In the genomic region with DNA sequence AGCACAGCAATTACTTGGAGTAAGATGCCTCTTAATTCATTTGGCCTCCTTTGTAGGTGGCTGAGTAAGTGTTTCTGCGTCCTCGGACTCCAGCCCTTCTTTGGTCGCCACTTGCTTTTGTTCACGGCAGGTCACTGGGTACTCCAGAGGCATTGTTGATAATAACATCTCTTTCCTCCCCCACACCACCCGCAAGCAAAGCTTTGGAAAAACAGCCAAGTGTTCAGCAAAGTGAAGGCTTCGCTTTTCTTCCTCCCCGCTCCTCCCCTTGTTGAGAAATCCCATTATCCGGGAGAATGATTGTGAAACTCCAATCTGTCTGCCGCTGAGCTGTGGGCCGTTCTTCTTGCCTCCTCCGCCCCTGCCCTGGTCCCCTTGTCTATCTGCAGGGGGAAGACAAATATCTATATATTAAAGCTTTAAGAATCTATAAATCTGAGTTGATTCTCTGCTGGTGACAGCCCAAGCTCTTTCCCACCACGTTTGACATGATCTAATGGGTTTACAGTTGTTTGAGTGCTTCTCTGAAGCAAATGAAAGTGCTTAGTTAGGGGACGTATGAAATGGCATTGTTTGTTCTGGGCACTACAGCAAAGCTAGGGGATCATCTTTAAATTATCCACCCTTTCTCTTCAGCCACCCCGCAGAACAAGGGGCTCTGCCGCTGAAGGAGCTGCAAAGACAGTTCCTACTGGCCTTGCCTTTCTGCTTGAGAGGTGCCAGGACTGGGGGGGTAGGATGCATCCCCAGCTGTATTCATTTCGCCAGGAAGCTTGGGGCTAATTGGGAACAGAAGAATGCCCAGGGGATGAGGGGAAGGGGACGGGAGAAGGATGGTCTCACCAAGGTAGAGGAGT, we compare ENCODE assay signal across 8 cellular contexts.
DNase-seq lines count a peak whose midpoint lies in the region; ATAC-seq and TF ChIP-seq lines count a peak whose summit lies in the region.

No MANE protein-coding gene starts in this region.

- CTCF ChIA-PET in activated CD8-positive, alpha-beta memory T cell treated with anti-CD3 and anti-CD28 coated beads, Interleukin-2, amount 10 ng/mL, durations not matched to agents 7 days and 5 days (lab: Charles Lee) = interaction anchor here (0.5 to 2.1 kb wide), 4 partner anchors 16 to 335 kb away, joined by 3 to 8 read pairs (median 4); no protein-coding TSS in a partner anchor

- H3K4me3 ChIP-seq in esophagus squamous epithelium (peak overlapping the region in 3 of 4 donors; percentile 1 to 55 (median 19)), ovary (peak overlapping the region; percentile 10)

- H3K4me3 Mint-ChIP-seq in activated CD8-positive, alpha-beta memory T cell treated with anti-CD3 and anti-CD28 coated beads, Interleukin-2, amount 10 ng/mL, durations not matched to agents 7 days and 5 days = no peak overlapping the region

- H3K9me3 Mint-ChIP-seq in activated CD8-positive, alpha-beta memory T cell treated with anti-CD3 and anti-CD28 coated beads, Interleukin-2, amount 10 ng/mL, durations not matched to agents 7 days and 5 days (ENCODE audit: low read depth) = no peaks in the 10 kb centered on the region

- WGBS in esophagus squamous epithelium, 2 donors = 39 to 61% methylated on average over 16 to 17 of the region's 17 CpGs
- WGBS in ovary, 3 donors = 13 to 25% (median 18%) methylated on average over 17 of the region's 17 CpGs

- H3K27me3 Mint-ChIP-seq in activated CD8-positive, alpha-beta memory T cell treated with anti-CD3 and anti-CD28 coated beads, Interleukin-2, amount 10 ng/mL, durations not matched to agents 7 days and 5 days = no peaks in the 10 kb centered on the region

- no peaks in the 10 kb centered on the region for H3K36me3 Mint-ChIP-seq in activated CD8-positive, alpha-beta memory T cell treated with anti-CD3 and anti-CD28 coated beads, Interleukin-2, amount 10 ng/mL, durations not matched to agents 7 days and 5 days

- no peaks in the 10 kb centered on the region for H3K4me1 Mint-ChIP-seq in activated CD8-positive, alpha-beta memory T cell treated with anti-CD3 and anti-CD28 coated beads, Interleukin-2, amount 10 ng/mL, durations not matched to agents 7 days and 5 days

- H3K27me3 ChIP-seq in esophagus squamous epithelium (no peaks in the 10 kb centered on the region), ovary (no peaks in the 10 kb centered on the region)

- TF ChIP-seq EP300 in ovary (IDR thresholded peaks at IDR 0.05) = no peak

- TF ChIP-seq CTCF in esophagus squamous epithelium (IDR thresholded peaks at IDR 0.05) (no peak), ovary (IDR thresholded peaks at IDR 0.05) (no peak)

- peaks cover 0 to 31% (median 9%) of the 10 kb centered on the region in 3 donors for H3K4me1 ChIP-seq in esophagus squamous epithelium
- peaks cover 13% of the 10 kb centered on the region for H3K4me1 ChIP-seq in ovary (ENCODE audit: insufficient read depth)

- intact Hi-C loops in esophagus squamous epithelium (cut with DNase I) = no loop called here
- intact Hi-C loops in ovary (cut with DNase I) = no loop called here

- no peak overlapping the region for H3K27ac Mint-ChIP-seq in activated CD8-positive, alpha-beta memory T cell treated with anti-CD3 and anti-CD28 coated beads, Interleukin-2, amount 10 ng/mL, durations not matched to agents 7 days and 5 days

- no peak for ATAC-seq in GM19463 (IDR thresholded peaks at IDR 0.05; ENCODE audit: unreplicated experiment)
- ATAC-seq in activated CD8-positive, alpha-beta memory T cell treated with anti-CD3 and anti-CD28 coated beads, Interleukin-2, amount 10 ng/mL, durations not matched to agents 7 days and 5 days = no peak

- H3K9me3 ChIP-seq in esophagus squamous epithelium = no peaks in the 10 kb centered on the region
- no peaks in the 10 kb centered on the region for H3K9me3 ChIP-seq in ovary

- no peaks in the 10 kb centered on the region for H3K36me3 ChIP-seq in esophagus squamous epithelium
- H3K36me3 ChIP-seq in ovary = no peaks in the 10 kb centered on the region

- H3K27ac ChIP-seq in esophagus squamous epithelium (peak overlapping the region in 3 of 4 donors; percentile 53 to 76 (median 62)), ovary (peak overlapping the region; percentile 30 to 68)

- TF ChIP-seq POLR2A in esophagus squamous epithelium (IDR thresholded peaks at IDR 0.05) (no peak), ovary (IDR thresholded peaks at IDR 0.05) (no peak)

- DNase-seq in GF-D8 (lab: John Stamatoyannopoulos, UW) (peak; percentile 59), NCI-H460 (ENCODE audit: extremely low read depth, low read depth) (peak; percentile 9), esophagus squamous epithelium (lab: John Stamatoyannopoulos, UW) (no peak), ovary (peak; percentile 70 to 85 (median 76)), T-helper 1 cell (no peak), Kasumi-1 (lab: John Stamatoyannopoulos, UW) (no peak)
- no peak for DNase-seq in activated CD8-positive, alpha-beta memory T cell treated with anti-CD3 and anti-CD28 coated beads, Interleukin-2, amount 10 ng/mL, durations not matched to agents 7 days and 5 days

Comparison
In these comparisons a context has a peak if more than half of its experiments do, and no peak if none do; other contexts are left out.
1. DNase-seq: peak in GF-D8 (single experiment), NCI-H460 (single experiment) and ovary (5 of 5); none in esophagus squamous epithelium (single experiment), T-helper 1 cell (0 of 5), Kasumi-1 (0 of 2) and activated CD8-positive, alpha-beta memory T cell treated with anti-CD3 and anti-CD28 coated beads, Interleukin-2, amount 10 ng/mL, durations not matched to agents 7 days and 5 days (single experiment).